Comparison of ENCODE assay signal across 1 cellular context in the genomic region with DNA sequence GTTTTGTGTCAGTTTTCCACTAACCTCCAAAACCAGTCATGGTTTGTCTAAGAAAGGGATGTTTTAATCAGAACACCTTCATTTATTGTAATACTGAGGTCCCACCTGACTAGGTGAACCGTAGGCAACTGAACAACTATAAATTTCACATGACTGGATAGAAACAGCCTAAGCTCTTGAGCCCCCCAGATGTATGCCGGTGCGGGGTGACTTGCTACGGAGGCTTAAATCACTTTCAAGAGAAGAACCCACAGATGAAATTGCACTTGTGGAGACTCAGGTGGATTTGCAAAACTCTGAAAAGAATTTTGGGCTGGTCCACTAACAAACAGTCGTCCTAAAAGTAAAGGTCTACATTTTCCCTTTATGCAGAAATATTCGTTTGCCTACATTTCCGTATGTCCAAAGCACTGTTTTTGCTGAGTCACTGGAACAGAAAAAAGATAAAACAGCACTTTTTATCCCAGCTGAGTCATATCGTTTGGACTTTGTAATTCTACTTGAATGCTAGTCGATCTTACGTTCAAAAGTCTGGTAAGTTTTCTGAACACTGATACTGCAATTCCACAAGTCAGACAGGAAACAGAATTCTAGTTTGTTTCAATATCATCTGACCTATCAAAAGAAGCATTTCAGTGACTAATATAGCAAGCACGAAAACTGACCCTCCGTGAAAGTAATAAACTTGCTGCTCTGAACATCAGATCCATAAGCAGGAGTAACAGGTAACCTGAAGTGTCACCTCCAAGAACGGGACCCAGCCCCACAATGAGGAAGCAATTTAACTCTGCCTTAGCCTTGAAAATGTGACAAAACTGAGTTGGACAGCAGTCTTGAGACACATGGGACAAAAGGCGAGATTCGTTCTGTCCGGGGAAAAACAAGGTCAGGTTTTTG.
A peak's percentile ranks its signal among the peaks of the same experiment; 100 is the strongest.
TF ChIP-seq lines count a peak whose summit lies in the region.

No MANE protein-coding gene starts in this region.

TF ChIP-seq in HepG2, 621 proteins besides CTCF, POLR2A, EP300 and RAD21 (continued from another document):
- TF ChIP-seq, protein P1, sequence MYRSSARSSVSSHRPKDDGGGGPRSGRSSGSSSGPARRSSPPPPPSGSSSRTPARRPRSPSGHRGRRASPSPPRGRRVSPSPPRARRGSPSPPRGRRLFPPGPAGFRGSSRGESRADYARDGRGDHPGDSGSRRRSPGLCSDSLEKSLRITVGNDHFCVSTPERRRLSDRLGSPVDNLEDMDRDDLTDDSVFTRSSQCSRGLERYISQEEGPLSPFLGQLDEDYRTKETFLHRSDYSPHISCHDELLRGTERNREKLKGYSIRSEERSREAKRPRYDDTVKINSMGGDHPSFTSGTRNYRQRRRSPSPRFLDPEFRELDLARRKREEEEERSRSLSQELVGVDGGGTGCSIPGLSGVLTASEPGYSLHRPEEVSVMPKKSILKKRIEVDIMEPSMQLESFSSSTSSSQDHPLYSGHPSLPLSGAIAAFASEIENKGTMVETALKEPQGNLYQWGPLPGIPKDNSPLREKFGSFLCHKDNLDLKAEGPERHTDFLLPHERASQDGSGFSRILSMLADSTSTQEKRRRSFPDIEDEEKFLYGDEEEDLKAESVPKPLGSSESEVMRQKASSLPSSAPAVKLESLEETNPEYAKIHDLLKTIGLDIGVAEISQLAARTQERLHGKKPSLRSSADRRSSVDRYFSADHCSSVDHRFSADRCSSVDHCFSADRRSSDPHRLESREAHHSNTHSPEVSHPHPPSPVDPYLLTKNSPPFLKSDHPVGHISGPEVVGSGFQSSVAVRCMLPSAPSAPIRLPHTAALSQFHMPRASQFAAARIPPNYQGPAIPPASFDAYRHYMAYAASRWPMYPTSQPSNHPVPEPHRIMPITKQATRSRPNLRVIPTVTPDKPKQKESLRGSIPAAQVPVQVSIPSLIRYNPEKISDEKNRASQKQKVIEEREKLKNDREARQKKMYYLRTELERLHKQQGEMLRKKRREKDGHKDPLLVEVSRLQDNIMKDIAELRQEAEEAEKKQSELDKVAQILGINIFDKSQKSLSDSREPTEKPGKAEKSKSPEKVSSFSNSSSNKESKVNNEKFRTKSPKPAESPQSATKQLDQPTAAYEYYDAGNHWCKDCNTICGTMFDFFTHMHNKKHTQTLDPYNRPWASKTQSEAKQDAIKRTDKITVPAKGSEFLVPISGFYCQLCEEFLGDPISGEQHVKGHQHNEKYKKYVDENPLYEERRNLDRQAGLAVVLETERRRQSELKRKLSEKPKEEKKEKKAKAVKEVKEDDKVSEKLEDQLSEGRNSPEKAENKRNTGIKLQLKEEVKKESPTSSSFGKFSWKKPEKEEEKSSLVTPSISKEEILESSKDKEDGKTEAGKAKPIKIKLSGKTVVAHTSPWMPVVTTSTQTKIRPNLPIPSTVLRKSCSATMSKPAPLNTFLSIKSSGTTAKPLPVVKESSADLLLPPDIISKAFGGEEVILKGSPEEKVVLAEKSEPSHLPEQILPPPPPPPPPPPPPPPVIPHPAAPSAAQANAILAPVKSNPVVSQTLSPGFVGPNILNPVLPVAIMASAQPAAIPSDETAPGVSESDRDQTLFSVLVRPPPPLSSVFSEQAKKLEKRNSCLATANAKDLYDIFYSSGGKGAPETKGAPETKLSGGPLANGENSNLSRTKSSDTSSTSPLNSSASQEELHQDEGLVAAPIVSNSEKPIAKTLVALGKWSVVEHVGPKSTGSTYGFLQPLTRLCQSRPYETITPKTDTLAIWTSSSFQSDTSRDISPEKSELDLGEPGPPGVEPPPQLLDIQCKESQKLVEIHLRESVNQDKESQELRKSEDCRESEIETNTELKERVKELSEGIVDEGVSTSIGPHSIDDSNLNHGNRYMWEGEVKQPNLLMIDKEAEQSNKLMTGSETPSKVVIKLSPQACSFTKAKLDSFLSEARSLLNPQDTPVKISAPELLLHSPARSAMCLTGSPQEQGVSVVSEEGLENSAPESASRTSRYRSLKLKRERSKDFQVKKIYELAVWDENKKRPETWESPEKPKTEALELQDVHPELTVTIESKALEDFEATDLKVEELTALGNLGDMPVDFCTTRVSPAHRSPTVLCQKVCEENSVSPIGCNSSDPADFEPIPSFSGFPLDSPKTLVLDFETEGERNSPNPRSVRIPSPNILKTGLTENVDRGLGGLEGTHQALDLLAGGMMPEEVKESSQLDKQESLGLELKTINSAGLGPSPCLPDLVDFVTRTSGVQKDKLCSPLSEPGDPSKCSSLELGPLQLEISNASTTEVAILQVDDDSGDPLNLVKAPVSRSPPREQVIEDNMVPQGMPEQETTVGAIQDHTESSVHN (CRISPR knock-in tag; IDR thresholded peaks at IDR 0.05), result no peak
- TF ChIP-seq, protein P2, sequence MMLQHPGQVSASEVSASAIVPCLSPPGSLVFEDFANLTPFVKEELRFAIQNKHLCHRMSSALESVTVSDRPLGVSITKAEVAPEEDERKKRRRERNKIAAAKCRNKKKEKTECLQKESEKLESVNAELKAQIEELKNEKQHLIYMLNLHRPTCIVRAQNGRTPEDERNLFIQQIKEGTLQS (CRISPR knock-in tag; IDR thresholded peaks at IDR 0.05), result no peak
- TF ChIP-seq, protein P3, sequence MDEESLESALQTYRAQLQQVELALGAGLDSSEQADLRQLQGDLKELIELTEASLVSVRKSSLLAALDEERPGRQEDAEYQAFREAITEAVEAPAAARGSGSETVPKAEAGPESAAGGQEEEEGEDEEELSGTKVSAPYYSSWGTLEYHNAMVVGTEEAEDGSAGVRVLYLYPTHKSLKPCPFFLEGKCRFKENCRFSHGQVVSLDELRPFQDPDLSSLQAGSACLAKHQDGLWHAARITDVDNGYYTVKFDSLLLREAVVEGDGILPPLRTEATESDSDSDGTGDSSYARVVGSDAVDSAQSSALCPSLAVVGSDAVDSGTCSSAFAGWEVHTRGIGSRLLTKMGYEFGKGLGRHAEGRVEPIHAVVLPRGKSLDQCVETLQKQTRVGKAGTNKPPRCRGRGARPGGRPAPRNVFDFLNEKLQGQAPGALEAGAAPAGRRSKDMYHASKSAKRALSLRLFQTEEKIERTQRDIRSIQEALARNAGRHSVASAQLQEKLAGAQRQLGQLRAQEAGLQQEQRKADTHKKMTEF (CRISPR knock-in tag; IDR thresholded peaks at IDR 0.05), result peak; percentile 32; the same call in 1 of the 2 replicates
- TF ChIP-seq THAP11 (CRISPR knock-in tag; IDR thresholded peaks at IDR 0.05) (peak; percentile 42; the same call in 1 of the 2 replicates), TBP (CRISPR knock-in tag; IDR thresholded peaks at IDR 0.05) (no peak), ZNF260 (CRISPR knock-in tag; IDR thresholded peaks at IDR 0.05; ENCODE audit: borderline replicate concordance, low read depth) (no peak), HNF4A (CRISPR knock-in tag; IDR thresholded peaks at IDR 0.05) (peak; percentile 71), NFE2L2 (IDR thresholded peaks at IDR 0.05; ENCODE audit: low read length) (peak; percentile 100), MTA1 (CRISPR knock-in tag; IDR thresholded peaks at IDR 0.05; ENCODE audit: borderline replicate concordance) (no peak), MAFG (CRISPR knock-in tag; IDR thresholded peaks at IDR 0.05) (peak; percentile 97), JUNB (CRISPR knock-in tag; IDR thresholded peaks at IDR 0.05; ENCODE audit: borderline replicate concordance) (no peak; the same call in 1 of the 2 replicates), NR2F1 (CRISPR knock-in tag; IDR thresholded peaks at IDR 0.05) (0 out of 4 replicates have a peak, but pooled peaks of 1 of the 2 experiments have one; percentile 40), MAFF (IDR thresholded peaks at IDR 0.05; ENCODE audit: low read depth, low read length) (peak; percentile 100)
- TF ChIP-seq, protein P4, sequence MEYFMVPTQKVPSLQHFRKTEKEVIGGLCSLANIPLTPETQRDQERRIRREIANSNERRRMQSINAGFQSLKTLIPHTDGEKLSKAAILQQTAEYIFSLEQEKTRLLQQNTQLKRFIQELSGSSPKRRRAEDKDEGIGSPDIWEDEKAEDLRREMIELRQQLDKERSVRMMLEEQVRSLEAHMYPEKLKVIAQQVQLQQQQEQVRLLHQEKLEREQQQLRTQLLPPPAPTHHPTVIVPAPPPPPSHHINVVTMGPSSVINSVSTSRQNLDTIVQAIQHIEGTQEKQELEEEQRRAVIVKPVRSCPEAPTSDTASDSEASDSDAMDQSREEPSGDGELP (IDR thresholded peaks at IDR 0.05; ENCODE audit: borderline replicate concordance, low read depth), result peak; percentile 60; the same call in 1 of the 2 replicates
- TF ChIP-seq, protein P5, sequence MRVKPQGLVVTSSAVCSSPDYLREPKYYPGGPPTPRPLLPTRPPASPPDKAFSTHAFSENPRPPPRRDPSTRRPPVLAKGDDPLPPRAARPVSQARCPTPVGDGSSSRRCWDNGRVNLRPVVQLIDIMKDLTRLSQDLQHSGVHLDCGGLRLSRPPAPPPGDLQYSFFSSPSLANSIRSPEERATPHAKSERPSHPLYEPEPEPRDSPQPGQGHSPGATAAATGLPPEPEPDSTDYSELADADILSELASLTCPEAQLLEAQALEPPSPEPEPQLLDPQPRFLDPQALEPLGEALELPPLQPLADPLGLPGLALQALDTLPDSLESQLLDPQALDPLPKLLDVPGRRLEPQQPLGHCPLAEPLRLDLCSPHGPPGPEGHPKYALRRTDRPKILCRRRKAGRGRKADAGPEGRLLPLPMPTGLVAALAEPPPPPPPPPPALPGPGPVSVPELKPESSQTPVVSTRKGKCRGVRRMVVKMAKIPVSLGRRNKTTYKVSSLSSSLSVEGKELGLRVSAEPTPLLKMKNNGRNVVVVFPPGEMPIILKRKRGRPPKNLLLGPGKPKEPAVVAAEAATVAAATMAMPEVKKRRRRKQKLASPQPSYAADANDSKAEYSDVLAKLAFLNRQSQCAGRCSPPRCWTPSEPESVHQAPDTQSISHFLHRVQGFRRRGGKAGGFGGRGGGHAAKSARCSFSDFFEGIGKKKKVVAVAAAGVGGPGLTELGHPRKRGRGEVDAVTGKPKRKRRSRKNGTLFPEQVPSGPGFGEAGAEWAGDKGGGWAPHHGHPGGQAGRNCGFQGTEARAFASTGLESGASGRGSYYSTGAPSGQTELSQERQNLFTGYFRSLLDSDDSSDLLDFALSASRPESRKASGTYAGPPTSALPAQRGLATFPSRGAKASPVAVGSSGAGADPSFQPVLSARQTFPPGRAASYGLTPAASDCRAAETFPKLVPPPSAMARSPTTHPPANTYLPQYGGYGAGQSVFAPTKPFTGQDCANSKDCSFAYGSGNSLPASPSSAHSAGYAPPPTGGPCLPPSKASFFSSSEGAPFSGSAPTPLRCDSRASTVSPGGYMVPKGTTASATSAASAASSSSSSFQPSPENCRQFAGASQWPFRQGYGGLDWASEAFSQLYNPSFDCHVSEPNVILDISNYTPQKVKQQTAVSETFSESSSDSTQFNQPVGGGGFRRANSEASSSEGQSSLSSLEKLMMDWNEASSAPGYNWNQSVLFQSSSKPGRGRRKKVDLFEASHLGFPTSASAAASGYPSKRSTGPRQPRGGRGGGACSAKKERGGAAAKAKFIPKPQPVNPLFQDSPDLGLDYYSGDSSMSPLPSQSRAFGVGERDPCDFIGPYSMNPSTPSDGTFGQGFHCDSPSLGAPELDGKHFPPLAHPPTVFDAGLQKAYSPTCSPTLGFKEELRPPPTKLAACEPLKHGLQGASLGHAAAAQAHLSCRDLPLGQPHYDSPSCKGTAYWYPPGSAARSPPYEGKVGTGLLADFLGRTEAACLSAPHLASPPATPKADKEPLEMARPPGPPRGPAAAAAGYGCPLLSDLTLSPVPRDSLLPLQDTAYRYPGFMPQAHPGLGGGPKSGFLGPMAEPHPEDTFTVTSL (CRISPR knock-in tag; IDR thresholded peaks at IDR 0.05; ENCODE audit: borderline replicate concordance), result no peak
